Comparison of ENCODE assay signal across 24 cellular contexts in the genomic region with DNA sequence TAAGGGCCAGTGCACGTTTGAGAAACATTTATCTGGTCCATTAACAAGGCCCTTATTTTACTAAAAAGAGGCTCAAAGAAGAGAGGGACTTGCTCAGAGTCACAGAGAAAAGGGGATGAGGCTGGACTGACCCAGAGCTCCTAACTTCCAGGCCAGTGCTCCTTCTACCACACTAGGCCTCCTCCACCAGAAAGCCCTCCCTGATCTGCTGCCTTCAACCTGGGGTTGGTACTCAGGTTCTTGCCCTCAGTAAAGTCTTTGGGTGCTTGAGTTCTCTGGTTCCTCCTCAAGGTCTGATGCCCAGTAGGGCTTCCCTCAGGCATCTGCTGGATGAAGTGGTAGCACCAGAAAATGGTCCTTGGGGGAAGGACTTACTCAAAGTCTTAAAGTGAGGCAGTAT. TPM values are rescaled to one million over a fixed set of nuclear protein-coding genes. Genes with fewer than 3 reads are reported as not detected.
DNase-seq lines count a peak whose midpoint lies in the region; ATAC-seq, FAIRE-seq and TF ChIP-seq lines count a peak whose summit lies in the region.
"Had no signal": no experiment of that assay in that cellular context is flagged by ENCODE, and none has a peak within 500 bp of the region (broad histone marks: within the 10 kb centered on the region; RNA-seq: fewer than 3 reads in every experiment).

No MANE protein-coding gene starts in this region.

- H3K9me3 ChIP-seq in K562 (replicated peaks; ENCODE audit: control insufficient read depth, insufficient read depth, low read depth, low read length) (no peaks in the 10 kb centered on the region; the same call in 1 of the 2 replicates), osteoblast (ENCODE audit: low read depth, low read length) (no peaks in the 10 kb centered on the region), stomach (peaks cover 0 to 1% (median 0%) of the 10 kb centered on the region in 4 donors), adrenal gland (replicated peaks in 1 of 3) (no peaks in the 10 kb centered on the region)
- H3K9me3 ChIP-seq: BE2C had no signal

- H2AFZ ChIP-seq in K562 (ENCODE audit: low read depth, low read length) (peak overlapping the region; percentile 64; the same call in 1 of the 2 replicates), osteoblast (ENCODE audit: low read length) (no peak overlapping the region)
- H2AFZ ChIP-seq: GM23338 had no signal

- H3K4me3 Mint-ChIP-seq in activated naive CD8-positive, alpha-beta T cell treated with anti-CD3 and anti-CD28 coated beads, Interleukin-2, amount 50 U/mL, for 24 hours = no peak overlapping the region
- no peak overlapping the region for H3K4me3 Mint-ChIP-seq in activated naive CD8-positive, alpha-beta T cell treated with anti-CD3 and anti-CD28 coated beads for 36 hours
- H3K4me3 Mint-ChIP-seq: GM23338 had no signal

- in situ Hi-C loops in K562 (cut with MboI) = no loop called here

- peaks cover 29% of the 10 kb centered on the region for H3K4me1 Mint-ChIP-seq in activated naive CD8-positive, alpha-beta T cell treated with anti-CD3 and anti-CD28 coated beads, Interleukin-2, amount 50 U/mL, for 24 hours
- H3K4me1 Mint-ChIP-seq in activated naive CD8-positive, alpha-beta T cell treated with anti-CD3 and anti-CD28 coated beads for 36 hours = peaks cover 21% of the 10 kb centered on the region
- H3K4me1 Mint-ChIP-seq: GM23338 had no signal

- TF ChIP-seq POLR2A in K562 (conservative IDR thresholded peaks at IDR 0.05) = no peak
- no peak for TF ChIP-seq POLR2A in stomach (IDR thresholded peaks at IDR 0.05)
- no peak for TF ChIP-seq POLR2A in adrenal gland (IDR thresholded peaks at IDR 0.05)

- no peak overlapping the region for H3K4me3 ChIP-seq in K562
- no peak overlapping the region for H3K4me3 ChIP-seq in osteoblast (ENCODE audit: insufficient read depth, low read length)
- H3K4me3 ChIP-seq in stomach = no peak overlapping the region
- no peak overlapping the region for H3K4me3 ChIP-seq in adrenal gland
- H3K4me3 ChIP-seq: GM23338 had no signal

- H3K27me3 Mint-ChIP-seq in activated naive CD8-positive, alpha-beta T cell treated with anti-CD3 and anti-CD28 coated beads, Interleukin-2, amount 50 U/mL, for 24 hours = no peaks in the 10 kb centered on the region
- H3K27me3 Mint-ChIP-seq in activated naive CD8-positive, alpha-beta T cell treated with anti-CD3 and anti-CD28 coated beads for 36 hours = no peaks in the 10 kb centered on the region

- WGBS in K562 (ENCODE audit: insufficient coverage, low coverage, missing lambda C conversion rate) = 0% methylated on average over 1 of the region's 1 CpG
- WGBS in stomach, 5 donors = 18 to 42% (median 32%) methylated on average over 1 of the region's 1 CpG
- 37 to 55% (median 43%) methylated on average over 1 of the region's 1 CpG for WGBS in adrenal gland, 4 donors

- intact Hi-C loops in K562 (cut with micrococcal nuclease) (no loop called here), stomach (cut with DNase I; ENCODE audit: low total_unique reads) (no loop called here), adrenal gland (cut with DNase I) (no loop called here)

- H3K27me3 ChIP-seq in K562 (ENCODE audit: control insufficient read depth in 2 of 2, insufficient read depth in 2 of 2, low read length in 2 of 2) (no peaks in the 10 kb centered on the region), osteoblast (ENCODE audit: insufficient read depth, low read length) (no peaks in the 10 kb centered on the region), stomach (no peaks in the 10 kb centered on the region), adrenal gland (no peaks in the 10 kb centered on the region)
- H3K27me3 ChIP-seq: BE2C had no signal

- TF ChIP-seq RAD21 in K562 (CRISPR knock-in tag; conservative IDR thresholded peaks at IDR 0.05 in 1 of 2, IDR thresholded peaks at IDR 0.05 in 1 of 2) = no peak

- H3K79me2 ChIP-seq in K562 (ENCODE audit: control insufficient read depth, insufficient read depth, low read length) (no peaks in the 10 kb centered on the region), osteoblast (ENCODE audit: insufficient read depth, low read length) (no peaks in the 10 kb centered on the region)

- peak overlapping the region; percentile 88 for H3K27ac Mint-ChIP-seq in activated naive CD8-positive, alpha-beta T cell treated with anti-CD3 and anti-CD28 coated beads, Interleukin-2, amount 50 U/mL, for 24 hours
- H3K27ac Mint-ChIP-seq in activated naive CD8-positive, alpha-beta T cell treated with anti-CD3 and anti-CD28 coated beads for 36 hours = no peak overlapping the region

- TF ChIP-seq EP300 in K562 (IDR thresholded peaks at IDR 0.05; ENCODE audit: low read length) (no peak), stomach (IDR thresholded peaks at IDR 0.05) (no peak)

- no peaks in the 10 kb centered on the region for H3K36me3 Mint-ChIP-seq in activated naive CD8-positive, alpha-beta T cell treated with anti-CD3 and anti-CD28 coated beads, Interleukin-2, amount 50 U/mL, for 24 hours (ENCODE audit: low read depth)
- no peaks in the 10 kb centered on the region for H3K36me3 Mint-ChIP-seq in activated naive CD8-positive, alpha-beta T cell treated with anti-CD3 and anti-CD28 coated beads for 36 hours

- H3K36me3 ChIP-seq in K562 (ENCODE audit: control insufficient read depth, insufficient read depth, low read length) (no peaks in the 10 kb centered on the region), osteoblast (ENCODE audit: insufficient read depth, low read length) (no peaks in the 10 kb centered on the region), stomach (peaks cover 0 to 14% (median 0%) of the 10 kb centered on the region in 4 donors), adrenal gland (replicated peaks in 1 of 2) (no peaks in the 10 kb centered on the region)
- H3K36me3 ChIP-seq: BE2C had no signal

- no peak for DNase-seq in activated naive CD8-positive, alpha-beta T cell treated with anti-CD3 and anti-CD28 coated beads, Interleukin-2, amount 50 U/mL, for 24 hours
- DNase-seq in activated naive CD8-positive, alpha-beta T cell treated with anti-CD3 and anti-CD28 coated beads for 36 hours = no peak
- no peak for DNase-seq in K562 (ENCODE audit: extremely low read depth in 1 of 4, low spot score in 3 of 4)
- peak; percentile 75 for DNase-seq in osteoblast (ENCODE audit: insufficient read length, low spot score, missing footprints)
- DNase-seq in stomach = no peak
- no peak for DNase-seq in adrenal gland
- no peak for DNase-seq in NCI-H1694 treated with DMSO at 0.1 percent for 48 hours (lab: John Stamatoyannopoulos, UW)
- DNase-seq: BE2C, DMS53, HCEC 1CT, NCI-H1092 treated with DMSO at 0.1 percent for 48 hours, NCI-H1436 treated with DMSO at 0.1 percent for 48 hours, NCI-H2029, NCI-H2227 treated with DMSO at 0.1 percent for 48 hours, NCI-H510A treated with DMSO at 0.1 percent for 48 hours, NCI-H748 treated with DMSO at 0.1 percent for 48 hours, SHP77 treated with DMSO at 0.1 percent for 48 hours had no signal

- H3K4me2 ChIP-seq in K562 (ENCODE audit: insufficient read depth, low read length) = no peak overlapping the region
- H3K4me2 ChIP-seq in osteoblast (ENCODE audit: insufficient read depth, low read length) = no peak overlapping the region
- H3K4me2 ChIP-seq: GM23338, KMS-11 had no signal

- H3K9ac ChIP-seq in K562 (ENCODE audit: insufficient read depth in 1 of 2, low read depth in 2 of 2, low read length in 2 of 2) = peak overlapping the region in 1 of 2 experiments; percentile 60; a peak in 1 of 4 replicates
- H3K9ac ChIP-seq: KMS-11 had no signal

- TF ChIP-seq CTCF in K562 (IDR thresholded peaks at IDR 0.05 in 2 of 3, conservative IDR thresholded peaks at IDR 0.05 in 1 of 3; ENCODE audit: insufficient read depth in 2 of 3, low read depth in 1 of 3, low read length in 3 of 3) (no peak), osteoblast (IDR thresholded peaks at IDR 0.05; ENCODE audit: extremely low read depth, low read depth, low read length) (no peak), stomach (IDR thresholded peaks at IDR 0.05) (no peak), adrenal gland (IDR thresholded peaks at IDR 0.05) (no peak)

- ATAC-seq in activated naive CD8-positive, alpha-beta T cell treated with anti-CD3 and anti-CD28 coated beads, Interleukin-2, amount 50 U/mL, for 24 hours = no peak
- ATAC-seq in K562 = no peak
- ATAC-seq in HG03571 (IDR thresholded peaks at IDR 0.05; ENCODE audit: unreplicated experiment) = no peak

- no TSS peak for BruUV-seq in K562 (replicated peaks; lab: Mats Ljungman, UMichigan)

- no peaks in the 10 kb centered on the region for H3K9me1 ChIP-seq in K562 (ENCODE audit: control insufficient read depth, insufficient read depth, low read length)

- CTCF ChIA-PET in K562 (lab: Yijun Ruan, JAX; ENCODE audit: low intra/inter-chr PET ratio) = no interaction called here

- no peaks in the 10 kb centered on the region for H3K9me3 Mint-ChIP-seq in activated naive CD8-positive, alpha-beta T cell treated with anti-CD3 and anti-CD28 coated beads, Interleukin-2, amount 50 U/mL, for 24 hours
- H3K9me3 Mint-ChIP-seq in activated naive CD8-positive, alpha-beta T cell treated with anti-CD3 and anti-CD28 coated beads for 36 hours = no peaks in the 10 kb centered on the region

- H3K4me1 ChIP-seq in K562 (replicated peaks in 1 of 2; ENCODE audit: control insufficient read depth in 2 of 2, insufficient read depth in 2 of 2, low read length in 2 of 2) (peaks cover 15 to 52% of the 10 kb centered on the region in 2 experiments; a peak in 4 of 5 replicates), osteoblast (ENCODE audit: insufficient read depth, low read length) (no peaks in the 10 kb centered on the region), stomach (peaks cover 13 to 35% (median 20%) of the 10 kb centered on the region in 4 donors), adrenal gland (replicated peaks in 1 of 2) (peaks cover 0 to 4% of the 10 kb centered on the region in 2 donors)
- H3K4me1 ChIP-seq: BE2C had no signal

- H3K27ac ChIP-seq in K562 (ENCODE audit: extremely low read depth, low read depth, low read length) (no peak overlapping the region), osteoblast (ENCODE audit: low read depth, low read length) (no peak overlapping the region), stomach (peak overlapping the region in 4 of 5 donors; percentile 12 to 67 (median 50)), adrenal gland (peak overlapping the region in 1 of 5 donors; percentile 26)
- H3K27ac ChIP-seq: KMS-11, RWPE1 had no signal

- POLR2A ChIA-PET in K562 (lab: Yijun Ruan, JAX) = interaction anchor here (0.7 to 1.0 kb wide), 2 partner anchors 17 to 27 kb away, joined by 3 read pairs; no protein-coding TSS in a partner anchor

- no peaks in the 10 kb centered on the region for H4K20me1 ChIP-seq in K562 (replicated peaks; ENCODE audit: control insufficient read depth, insufficient read depth, low read length)
- no peaks in the 10 kb centered on the region for H4K20me1 ChIP-seq in osteoblast (ENCODE audit: insufficient read depth, low read length)

- no peak for FAIRE-seq in K562 (lab: Jason Lieb, UNC)
- FAIRE-seq: A204.1, D721Med, HTR-8/SVneo had no signal

RNA-seq across cellular contexts. Expression of gene TTC39A, which starts 26.0 kb away (rescaled TPM):
- total RNA-seq in activated naive CD8-positive, alpha-beta T cell treated with anti-CD3 and anti-CD28 coated beads for 36 hours = not detected
- 1.6 and 1.9 TPM in 2 replicates for total RNA-seq in K562 (2011; cell fraction: chromatin; rRNA removed; ENCODE audit: low replicate concordance)
- total RNA-seq in K562 (2011; cell fraction: nucleolus; rRNA removed) = 0.53 and 2.7 TPM in 2 replicates
- total RNA-seq in K562 (2011; cell fraction: nucleoplasm; rRNA removed) = 0.51 and 2.1 TPM in 2 replicates
- 0.18 and 0.20 TPM in 2 replicates for total RNA-seq in K562 (2014; rRNA removed)
- 0.40 and 0.48 TPM in 2 replicates for total RNA-seq in K562 (2014; rRNA removed; fragmentation: Illumina TruSeq; extraction: Trizol)
- 0.34 and 0.36 TPM in 2 replicates for total RNA-seq in K562 (2015; rRNA removed; fragmentation: Illumina TruSeq; extraction: Trizol)
- total RNA-seq in K562 (2021) = 0.53 and 0.92 TPM in 2 replicates
- 0.74 and 0.82 TPM in 2 replicates for polyA plus RNA-seq in K562 (2011; rRNA removed)
- 0.37 and 2.8 TPM in 2 replicates for polyA plus RNA-seq in K562 (2011; cell fraction: cytosol; rRNA removed)
- polyA plus RNA-seq in K562 (2011; cell fraction: nucleus; rRNA removed) = 0.51 and 0.75 TPM in 2 replicates
- polyA plus RNA-seq in K562 (2012) = 0.47 and 0.89 TPM in 2 replicates
- polyA plus RNA-seq in K562 (2014; fragmentation: Illumina TruSeq; extraction: Trizol) = 0.27 and 0.32 TPM in 2 replicates
- polyA plus RNA-seq in K562 (2014; fragmentation: Nextera tagmentation; extraction: Ambion mirVana) = under 1 TPM; 0.21 to 0.35 TPM
- polyA plus RNA-seq in K562 (2014; rRNA removed) = 0.19 and 0.23 TPM in 2 replicates
- polyA minus RNA-seq in K562 (2011; rRNA and poly(A)+ RNA removed) = 2.0 and 2.1 TPM in 2 replicates
- not detected in 2 replicates for polyA minus RNA-seq in K562 (2011; cell fraction: cytosol; rRNA and poly(A)+ RNA removed)
- 0.13 and 0.89 TPM in 2 replicates for polyA minus RNA-seq in K562 (2011; cell fraction: nucleus; rRNA and poly(A)+ RNA removed)
- total RNA-seq in osteoblast = 0.72 and 0.88 TPM in 2 replicates
- total RNA-seq in stomach = 100 to 1,000 TPM in 1 of 5 donors, 10 to 100 TPM in 4; 19.3 to 159 (median 33.6) TPM
- 10 to 100 TPM in 2 of 3 donors, 1 to 10 TPM in 1; 8.3 to 59.3 (median 21.6) TPM for polyA plus RNA-seq in stomach
- 10 to 100 TPM in 7 of 8 donors, 1 to 10 TPM in 1; 8.1 to 44.8 (median 24.3) TPM for total RNA-seq in adrenal gland
- 1 to 10 TPM; 4.7 to 8.7 (median 5.9) TPM for polyA plus RNA-seq in adrenal gland

Comparison
In these comparisons a context has a peak if more than half of its experiments do, and no peak if none do; other contexts are left out.
1. H3K27ac ChIP-seq: peak in stomach (4 of 5); none in K562 (single experiment) and osteoblast (single experiment).